8 cellular contexts compared by ENCODE assay signal in genomic region chr9:129270205-129270604, GRCh38.
A peak's percentile ranks its signal among the peaks of the same experiment; 100 is the strongest.
DNase-seq lines count a peak whose midpoint lies in the region; ATAC-seq lines count a peak whose summit lies in the region.

No MANE protein-coding gene starts in this region.

- peaks cover 28% of the 10 kb centered on the region for H3K4me1 Mint-ChIP-seq in activated CD4-positive, alpha-beta T cell treated with anti-CD3 and anti-CD28 coated beads, Interleukin-2, amount 10 ng/mL, durations not matched to agents 24 days and 14 days

- DNase-seq in activated CD4-positive, alpha-beta T cell treated with anti-CD3 and anti-CD28 coated beads, Interleukin-2, amount 10 ng/mL, durations not matched to agents 24 days and 14 days = peak; percentile 86
- DNase-seq in stimulated activated CD4-positive, alpha-beta T cell treated with anti-CD3 and anti-CD28 coated beads, Interleukin-1b, Interleukin-23, amount 100 ng/mL, for 48 hours = peak; percentile 64
- no peak for DNase-seq in NCI-H82 (lab: John Stamatoyannopoulos, UW)
- DNase-seq in kidney glomerular epithelial cell (lab: John Stamatoyannopoulos, UW) = no peak
- no peak for DNase-seq in DMS114 treated with DMSO at 0.1 percent for 48 hours (lab: John Stamatoyannopoulos, UW; ENCODE audit: unreplicated experiment)
- no peak for DNase-seq in DMS79 treated with DMSO at 0.1 percent for 48 hours (lab: John Stamatoyannopoulos, UW)

- H3K27ac Mint-ChIP-seq in activated CD4-positive, alpha-beta T cell treated with anti-CD3 and anti-CD28 coated beads, Interleukin-2, amount 10 ng/mL, durations not matched to agents 24 days and 14 days = peak overlapping the region; percentile 71

- intact Hi-C loops in activated CD4-positive, alpha-beta T cell treated with anti-CD3 and anti-CD28 coated beads, Interleukin-2, amount 10 ng/mL, durations not matched to agents 24 days and 14 days (cut with micrococcal nuclease) = loop anchor here (1.0 to 5.0 kb wide), 3 partner anchors 9 to 52 kb away; no protein-coding TSS in a partner anchor

- H3K4me3 Mint-ChIP-seq in activated CD4-positive, alpha-beta T cell treated with anti-CD3 and anti-CD28 coated beads, Interleukin-2, amount 10 ng/mL, durations not matched to agents 24 days and 14 days = peak overlapping the region; percentile 60

- no peaks in the 10 kb centered on the region for H3K9me3 Mint-ChIP-seq in activated CD4-positive, alpha-beta T cell treated with anti-CD3 and anti-CD28 coated beads, Interleukin-2, amount 10 ng/mL, durations not matched to agents 24 days and 14 days

- H3K36me3 Mint-ChIP-seq in activated CD4-positive, alpha-beta T cell treated with anti-CD3 and anti-CD28 coated beads, Interleukin-2, amount 10 ng/mL, durations not matched to agents 24 days and 14 days (ENCODE audit: low read depth) = no peaks in the 10 kb centered on the region

- ATAC-seq in GM18907 (IDR thresholded peaks at IDR 0.05; ENCODE audit: unreplicated experiment) = peak; percentile 69
- peak; percentile 65 for ATAC-seq in HG02870 (IDR thresholded peaks at IDR 0.05; ENCODE audit: unreplicated experiment)

- H3K27me3 Mint-ChIP-seq in activated CD4-positive, alpha-beta T cell treated with anti-CD3 and anti-CD28 coated beads, Interleukin-2, amount 10 ng/mL, durations not matched to agents 24 days and 14 days = peaks cover 12% of the 10 kb centered on the region

Comparison
In these comparisons a context has a peak if more than half of its experiments do, and no peak if none do; other contexts are left out.
1. DNase-seq: peak in activated CD4-positive, alpha-beta T cell treated with anti-CD3 and anti-CD28 coated beads, Interleukin-2, amount 10 ng/mL, durations not matched to agents 24 days and 14 days (single experiment) and stimulated activated CD4-positive, alpha-beta T cell treated with anti-CD3 and anti-CD28 coated beads, Interleukin-1b, Interleukin-23, amount 100 ng/mL, for 48 hours (single experiment); none in NCI-H82 (single experiment), kidney glomerular epithelial cell (single experiment), DMS114 treated with DMSO at 0.1 percent for 48 hours (single experiment) and DMS79 treated with DMSO at 0.1 percent for 48 hours (single experiment).